Comparison of ENCODE assay signal across 20 cellular contexts in genomic region chr11:76282786-76283185, GRCh38.
DNase-seq lines count a peak whose midpoint lies in the region; ATAC-seq, FAIRE-seq and TF ChIP-seq lines count a peak whose summit lies in the region.
"Had no signal": no experiment of that assay in that cellular context is flagged by ENCODE, and none has a peak within 500 bp of the region (broad histone marks: within the 10 kb centered on the region; RNA-seq: fewer than 3 reads in every experiment).

No MANE protein-coding gene starts in this region.

- H3K36me3 Mint-ChIP-seq in Caco-2 (ENCODE audit: insufficient read depth, unreplicated experiment), result no peaks in the 10 kb centered on the region
- H3K36me3 Mint-ChIP-seq: CD8-positive, alpha-beta T cell had no signal

- H2BK20ac ChIP-seq in H1 (ENCODE audit: low read length), result no peak overlapping the region

- ATAC-seq in SK-N-SH treated with all-trans-retinoic acid at 6 μM for 48 hours, result no peak
- ATAC-seq in GM21576 (IDR thresholded peaks at IDR 0.05; ENCODE audit: unreplicated experiment), result no peak
- no peak for ATAC-seq in GM19023 (IDR thresholded peaks at IDR 0.05; ENCODE audit: unreplicated experiment)
- ATAC-seq: CD8-positive, alpha-beta T cell had no signal

- H3K4me3 ChIP-seq in SK-N-SH (ENCODE audit: low read depth in 2 of 2, low read length in 1 of 2) (no peak overlapping the region), Caco-2 (ENCODE audit: low read depth, low read length) (no peak overlapping the region), H1 (ENCODE audit: extremely low read depth in 1 of 4, insufficient read depth in 2 of 4, low read depth in 3 of 4, low read length in 4 of 4) (no peak overlapping the region)
- H3K4me3 ChIP-seq: A549 had no signal

- no peaks in the 10 kb centered on the region for H3K36me3 ChIP-seq in SK-N-SH (replicated peaks in 1 of 2; ENCODE audit: control insufficient read depth in 1 of 2, insufficient read depth in 2 of 2, low read length in 1 of 2)
- H3K36me3 ChIP-seq in Caco-2 (ENCODE audit: control insufficient read depth, insufficient read depth, low read length), result no peaks in the 10 kb centered on the region
- no peaks in the 10 kb centered on the region for H3K36me3 ChIP-seq in H1 (ENCODE audit: control insufficient read depth in 2 of 4, insufficient read depth in 4 of 4, low read length in 3 of 4)

- H3K4me2 ChIP-seq in SK-N-SH (no peak overlapping the region), H1 (ENCODE audit: insufficient read depth in 1 of 2, low read depth in 2 of 2, low read length in 2 of 2) (no peak overlapping the region)
- H3K4me2 ChIP-seq: A549 had no signal

- H2BK120ac ChIP-seq in H1 (replicated peaks; ENCODE audit: low read depth, low read length), result no peak overlapping the region

- no peak for FAIRE-seq in H1 (lab: Jason Lieb, UNC)
- FAIRE-seq: A549, GM12891, HTR-8/SVneo had no signal

- TF ChIP-seq RAD21 in SK-N-SH (IDR thresholded peaks at IDR 0.05; ENCODE audit: low read length) (no peak), H1 (IDR thresholded peaks at IDR 0.05 in 1 of 2, conservative IDR thresholded peaks at IDR 0.05 in 1 of 2; ENCODE audit: low read depth in 2 of 2, low read length in 2 of 2) (no peak)

- peak; percentile 53 for DNase-seq in SK-N-SH
- no peak for DNase-seq in Caco-2
- DNase-seq in H1 (ENCODE audit: low read depth in 1 of 2, low spot score in 2 of 2), result no peak
- DNase-seq in retina, result peak; percentile 36
- DNase-seq: AML-193; CD8-positive, alpha-beta T cell; DMS 273 treated with DMSO at 0.1 percent for 48 hours; DMS53; DND-41; EL; GOT3; H9; IMR-90 had no signal

- no peak overlapping the region; the same call in 1 of the 2 replicates for H4K8ac ChIP-seq in H1 (ENCODE audit: extremely low read depth, insufficient read depth, low read length)

- H3K27me3 ChIP-seq in SK-N-SH (ENCODE audit: insufficient read depth) (0 out of 2 replicates have a peak, but pooled peaks cover 4% of the 10 kb centered on the region), Caco-2 (replicated peaks; ENCODE audit: control insufficient read depth, insufficient read depth, low read length) (no peaks in the 10 kb centered on the region), H1 (replicated peaks in 1 of 4; ENCODE audit: control insufficient read depth in 3 of 4, extremely low read depth in 1 of 4, insufficient read depth in 3 of 4, low read length in 3 of 4) (peaks cover 0 to 7% (median 4%) of the 10 kb centered on the region in 4 experiments; a peak in 3 of 7 replicates)

- H3K4me1 ChIP-seq in SK-N-SH (ENCODE audit: control insufficient read depth in 1 of 2, insufficient read depth in 2 of 2, low read depth in 1 of 2, low read length in 1 of 2) (peaks cover 0 to 6% of the 10 kb centered on the region in 2 experiments; a peak in 1 of 4 replicates), Caco-2 (peaks cover 18% of the 10 kb centered on the region), H1 (replicated peaks in 1 of 4; ENCODE audit: control insufficient read depth in 3 of 4, insufficient read depth in 4 of 4, low read length in 3 of 4) (peaks cover 5 to 31% (median 9%) of the 10 kb centered on the region in 4 experiments)
- H3K4me1 ChIP-seq: A549 had no signal

- intact Hi-C loops in Caco-2 (cut with micrococcal nuclease; ENCODE audit: unreplicated experiment), result no loop called here

- peaks cover 18% of the 10 kb centered on the region for H3K4me1 Mint-ChIP-seq in Caco-2 (ENCODE audit: low read depth, unreplicated experiment)

- no peaks in the 10 kb centered on the region for H4K20me1 ChIP-seq in SK-N-SH (ENCODE audit: insufficient read depth)
- H4K20me1 ChIP-seq in H1 (replicated peaks in 1 of 2; ENCODE audit: control insufficient read depth in 1 of 2, insufficient read depth in 2 of 2, low read length in 2 of 2), result no peaks in the 10 kb centered on the region

- no peak overlapping the region for H3K14ac ChIP-seq in H1 (ENCODE audit: insufficient read length)

- H3K56ac ChIP-seq in H1 (replicated peaks; ENCODE audit: insufficient read length, low read depth, low read length), result no peak overlapping the region

- H3K9me3 ChIP-seq in SK-N-SH (no peaks in the 10 kb centered on the region), Caco-2 (no peaks in the 10 kb centered on the region), H1 (ENCODE audit: insufficient read depth in 2 of 2, low read depth in 1 of 2, low read length in 1 of 2) (no peaks in the 10 kb centered on the region)
- H3K9me3 ChIP-seq: A549 had no signal

- H3K27ac Mint-ChIP-seq in Caco-2 (ENCODE audit: unreplicated experiment), result peak overlapping the region; percentile 1

- H2BK12ac ChIP-seq in H1 (ENCODE audit: low read depth, low read length), result no peak overlapping the region

- H3K9ac ChIP-seq in SK-N-SH, result no peak overlapping the region
- no peak overlapping the region for H3K9ac ChIP-seq in H1 (replicated peaks in 1 of 4; ENCODE audit: extremely low read depth in 1 of 4, low read depth in 3 of 4, low read length in 3 of 4)

- no peak overlapping the region for H3K4ac ChIP-seq in H1 (replicated peaks; ENCODE audit: insufficient read length, low read depth, low read length)

- no peak overlapping the region for H4K91ac ChIP-seq in H1 (replicated peaks; ENCODE audit: insufficient read length, low read length)

- H3K79me2 ChIP-seq in SK-N-SH (ENCODE audit: insufficient read depth) (no peaks in the 10 kb centered on the region), H1 (ENCODE audit: control insufficient read depth in 1 of 2, insufficient read depth in 2 of 2, low read length in 2 of 2) (no peaks in the 10 kb centered on the region)

- 0 out of 2 replicates have a peak overlapping the region, but pooled peaks have one; percentile 16 for H2BK5ac ChIP-seq in H1 (ENCODE audit: low read depth, low read length)

- WGBS in SK-N-SH (ENCODE audit: low lambda C conversion rate), result 22% methylated on average over 2 of the region's 4 CpGs
- 90% methylated on average over 4 of the region's 4 CpGs; no CpG with 5 or more reads in 1 of the 2 experiments for WGBS in H1 (ENCODE audit: extremely low coverage in 1 of 2, insufficient coverage in 1 of 2, insufficient read length in 1 of 2, insufficient replicate concordance in 2 of 2, low coverage in 1 of 2, low lambda C conversion rate in 2 of 2, missing lambda C conversion rate in 1 of 2), 2 experiments

- no peaks in the 10 kb centered on the region for H3K23me2 ChIP-seq in H1 (ENCODE audit: low read depth, low read length)

- no peaks in the 10 kb centered on the region; the same call in 1 of the 2 replicates for H3K79me1 ChIP-seq in H1 (ENCODE audit: low read depth, low read length)

- H3K18ac ChIP-seq in H1 (ENCODE audit: extremely low read depth, low read length), result no peak overlapping the region

- H3K9me3 Mint-ChIP-seq in Caco-2 (ENCODE audit: unreplicated experiment), result no peaks in the 10 kb centered on the region
- H3K9me3 Mint-ChIP-seq: CD8-positive, alpha-beta T cell; H9 had no signal

- no peak overlapping the region for H3K4me3 Mint-ChIP-seq in Caco-2 (ENCODE audit: unreplicated experiment)
- H3K4me3 Mint-ChIP-seq: CD8-positive, alpha-beta T cell; H9 had no signal

- H3K27ac ChIP-seq in SK-N-SH (ENCODE audit: low read depth in 2 of 2, low read length in 1 of 2), result no peak overlapping the region
- H3K27ac ChIP-seq in H1 (ENCODE audit: low read depth, low read length), result no peak overlapping the region
- H3K27ac ChIP-seq: 22Rv1, A549 had no signal

- H2AFZ ChIP-seq in SK-N-SH (ENCODE audit: low read depth), result no peak overlapping the region
- no peak overlapping the region for H2AFZ ChIP-seq in H1 (ENCODE audit: low read length)

- no peak overlapping the region for H4K5ac ChIP-seq in H1 (ENCODE audit: insufficient read length, low read depth, low read length)

- no peak for TF ChIP-seq CTCF in SK-N-SH (IDR thresholded peaks at IDR 0.05)
- TF ChIP-seq CTCF in Caco-2 (IDR thresholded peaks at IDR 0.05; ENCODE audit: insufficient read depth in 1 of 2, low read depth in 1 of 2, low read length in 1 of 2, severe bottlenecking in 1 of 2, unreplicated experiment in 1 of 2), result no peak
- TF ChIP-seq CTCF in H1 (IDR thresholded peaks at IDR 0.05; ENCODE audit: control extremely low read depth in 1 of 3, insufficient read depth in 1 of 3, low read depth in 1 of 3, low read length in 3 of 3), result no peak

- H2BK15ac ChIP-seq in H1 (ENCODE audit: low read length), result no peak overlapping the region

- no peak for TF ChIP-seq EP300 in SK-N-SH (IDR thresholded peaks at IDR 0.05; ENCODE audit: borderline replicate concordance in 1 of 2, low read depth in 1 of 2, low read length in 1 of 2)
- no peak for TF ChIP-seq EP300 in H1 (IDR thresholded peaks at IDR 0.05; ENCODE audit: borderline replicate concordance in 1 of 2, low read depth in 2 of 2, low read length in 2 of 2)

- no peak overlapping the region for H2AK5ac ChIP-seq in H1 (ENCODE audit: low read depth, low read length)

- H3K9me2 ChIP-seq in SK-N-SH, result no peaks in the 10 kb centered on the region

- no TSS peak for BruUV-seq in Caco-2 (replicated peaks; lab: Mats Ljungman, UMichigan)

- TF ChIP-seq POLR2A in H1 (IDR thresholded peaks at IDR 0.05; ENCODE audit: control extremely low read depth in 1 of 2, low read depth in 2 of 2, low read length in 2 of 2), result no peak

- H3K23ac ChIP-seq in H1 (ENCODE audit: insufficient read length), result no peak overlapping the region

- CTCF ChIA-PET in SK-N-SH (lab: Yijun Ruan, JAX), result interaction anchor here (1.4 kb wide), 1 partner anchor 76 kb away, joined by 4 read pairs; no protein-coding TSS in a partner anchor
- CTCF ChIA-PET in Caco-2 (lab: Charles Lee), result interaction anchor here (0.5 to 1.4 kb wide), 2 partner anchors 34 to 103 kb away, joined by 3 read pairs; no protein-coding TSS in a partner anchor
- CTCF ChIA-PET in H1 (lab: Charles Lee; ENCODE audit: partially characterized antibody), result interaction anchor here (1.0 to 3.4 kb wide), 3 partner anchors 23 to 74 kb away, joined by 3 to 12 read pairs (median 7); no protein-coding TSS in a partner anchor

- no peaks in the 10 kb centered on the region for H3F3A ChIP-seq in SK-N-SH (replicated peaks; ENCODE audit: insufficient read depth)

- POLR2A ChIA-PET in SK-N-SH (lab: Yijun Ruan, JAX), result no interaction called here
- POLR2A ChIA-PET in Caco-2 (lab: Charles Lee), result no interaction called here
- POLR2A ChIA-PET in H1 (lab: Charles Lee; ENCODE audit: partially characterized antibody), result interaction anchor here (0.6 to 1.2 kb wide), 2 partner anchors 21 to 37 kb away, joined by 3 read pairs; no protein-coding TSS in a partner anchor

- H3K27me3 Mint-ChIP-seq in Caco-2 (ENCODE audit: insufficient read depth, unreplicated experiment), result no peaks in the 10 kb centered on the region

TF ChIP-seq in SK-N-SH, 30 proteins besides CTCF, POLR2A, EP300 and RAD21 (continues in another document):
- no peak for TF ChIP-seq MXI1 (IDR thresholded peaks at IDR 0.05; ENCODE audit: low read depth, low read length)
- no peak for TF ChIP-seq TEAD4 (IDR thresholded peaks at IDR 0.05; ENCODE audit: borderline replicate concordance, insufficient read depth)

TF ChIP-seq in SK-N-SH treated with all-trans-retinoic acid at 6 μM for 48 hours, 23 proteins besides CTCF, POLR2A, EP300 and RAD21 (continues in another document):
- TF ChIP-seq CSDC2 (CRISPR knock-in tag; IDR thresholded peaks at IDR 0.05) (no peak), ISL1 (CRISPR knock-in tag; IDR thresholded peaks at IDR 0.05) (no peak), ESRRG (CRISPR knock-in tag; IDR thresholded peaks at IDR 0.05) (no peak)

TF ChIP-seq in H1, 55 proteins besides CTCF, POLR2A, EP300 and RAD21 (continues in another document):
- TF ChIP-seq CTBP2 (IDR thresholded peaks at IDR 0.05; ENCODE audit: borderline replicate concordance, insufficient read depth, insufficient read length, low read length) (no peak), JUND (IDR thresholded peaks at IDR 0.05; ENCODE audit: low read length) (no peak)

Comparison
In these comparisons a context has a peak if more than half of its experiments do, and no peak if none do; other contexts are left out.
1. DNase-seq: peak in SK-N-SH (single experiment) and retina (single experiment); none in Caco-2 (0 of 2) and H1 (0 of 2).